ENCODE assay signal across 12 cellular contexts in genomic region chr12:46453428-46453827, GRCh38.
"Had no signal": no experiment of that assay in that cellular context is flagged by ENCODE, and none has a peak within 500 bp of the region (broad histone marks: within the 10 kb centered on the region; RNA-seq: fewer than 3 reads in every experiment).

No MANE protein-coding gene starts in this region.

- H2AFZ ChIP-seq: neural progenitor cell had no signal

- H3K36me3 ChIP-seq: neural progenitor cell, ovary, thyroid gland had no signal

- H3K27ac ChIP-seq: neural progenitor cell, ovary, thyroid gland had no signal

- H3K36me3 Mint-ChIP-seq: neural progenitor cell had no signal

- H3K4me2 ChIP-seq: neural progenitor cell had no signal

- H3K9me3 ChIP-seq: ovary, thyroid gland had no signal

- H3K4me3 ChIP-seq: neural progenitor cell, ovary, skin epidermis, thyroid gland had no signal

- H3K9me3 Mint-ChIP-seq: central memory CD8-positive, alpha-beta T cell; neural progenitor cell; T-helper 2 cell treated with Interferon-gamma antibody and Interleukin-4, amounts not matched to agents 5 μg/mL and 100 μg/mL, for 36 hours had no signal

- H3K9ac ChIP-seq: neural progenitor cell had no signal

- H3K27me3 ChIP-seq: neural progenitor cell, ovary, thyroid gland had no signal

- H3K27ac Mint-ChIP-seq: neural progenitor cell; T-helper 2 cell treated with Interferon-gamma antibody and Interleukin-4, amounts not matched to agents 5 μg/mL and 100 μg/mL, for 36 hours had no signal

- H3K27me3 Mint-ChIP-seq: central memory CD8-positive, alpha-beta T cell had no signal

- H3K4me3 Mint-ChIP-seq: central memory CD8-positive, alpha-beta T cell; neural progenitor cell; T-helper 2 cell treated with Interferon-gamma antibody and Interleukin-4, amounts not matched to agents 5 μg/mL and 100 μg/mL, for 36 hours had no signal

- DNase-seq: activated T-cell treated with anti-CD3 and anti-CD28 coated beads, Interleukin-2, amount 50 U/mL, for 48 hours; cortex of kidney; effector memory CD4-positive, alpha-beta T cell; hippocampal formation; kidney glomerular epithelial cell; ovary; retina; thyroid gland had no signal
